In genomic region chr2:213104089-213104902, GRCh38 we compare ENCODE assay signal across 8 cellular contexts. TPM values are rescaled to one million over a fixed set of nuclear protein-coding genes. Genes with fewer than 3 reads are reported as not detected.
DNase-seq lines count a peak whose midpoint lies in the region; ATAC-seq and TF ChIP-seq lines count a peak whose summit lies in the region.
"Had no signal": no experiment of that assay in that cellular context is flagged by ENCODE, and none has a peak within 500 bp of the region (broad histone marks: within the 10 kb centered on the region; RNA-seq: fewer than 3 reads in every experiment).

No MANE protein-coding gene starts in this region.

- H3K9me3 ChIP-seq in HEK293 (ENCODE audit: control insufficient read depth, insufficient read depth, low read depth, low read length) (no peaks in the 10 kb centered on the region), SK-N-MC (ENCODE audit: low read depth, low read length) (no peaks in the 10 kb centered on the region)

- no peak for TF ChIP-seq CTCF in HEK293 (tag by site-specific recombination; IDR thresholded peaks at IDR 0.05)

- CTCF ChIA-PET in HEK293 (lab: Yijun Ruan, JAX), result interaction anchor here (0.7 kb wide), 1 partner anchor 328 kb away, joined by 3 read pairs; no protein-coding TSS in a partner anchor

- POLR2A ChIA-PET in HEK293 (lab: Yijun Ruan, JAX), result no interaction called here

- H3K36me3 ChIP-seq in HEK293 (ENCODE audit: control insufficient read depth in 2 of 2, insufficient read depth in 1 of 2, low read length in 2 of 2), result no peaks in the 10 kb centered on the region
- H3K36me3 ChIP-seq in SK-N-MC (ENCODE audit: insufficient read depth, low read length), result no peaks in the 10 kb centered on the region

- H3K4me3 ChIP-seq in HEK293 (ENCODE audit: low read depth, low read length) (no peak overlapping the region), SK-N-MC (0 out of 2 replicates have a peak overlapping the region, but pooled peaks have one; percentile 11)

- ATAC-seq in sciatic nerve, result peak; percentile 53

- H3K27ac ChIP-seq in HEK293 (ENCODE audit: extremely low read depth, low read depth, low read length) (no peak overlapping the region), SK-N-MC (peak overlapping the region; percentile 63)

- H3K9ac ChIP-seq in SK-N-MC (ENCODE audit: insufficient read length), result no peak overlapping the region

- intact Hi-C loops in sciatic nerve (cut with DNase I), result no loop called here

- H3K4me1 ChIP-seq in HEK293 (ENCODE audit: control insufficient read depth, insufficient read depth, low read length), result no peaks in the 10 kb centered on the region; the same call in 1 of the 2 replicates

- DNase-seq in SK-N-MC (ENCODE audit: low read depth, low spot score) (no peak), fibroblast of gingiva (ENCODE audit: low read depth) (peak; percentile 47), sciatic nerve (ENCODE audit: low spot score) (no peak), T-helper 9 cell (no peak), cerebellum (ENCODE audit: low spot score) (no peak), ecto neural progenitor cell (ENCODE audit: low spot score) (no peak)
- DNase-seq: NCI-H1417 treated with DMSO at 0.1 percent for 48 hours had no signal

TF ChIP-seq in HEK293, 187 proteins besides CTCF, POLR2A, EP300 and RAD21:
- TF ChIP-seq SCRT1 (tag by site-specific recombination; IDR thresholded peaks at IDR 0.05; ENCODE audit: borderline replicate concordance), result peak; percentile 37; the same call in 1 of the 2 replicates
- no peak for TF ChIP-seq MYNN (tag by site-specific recombination; IDR thresholded peaks at IDR 0.05; ENCODE audit: borderline replicate concordance)
- TF ChIP-seq, protein P1, sequence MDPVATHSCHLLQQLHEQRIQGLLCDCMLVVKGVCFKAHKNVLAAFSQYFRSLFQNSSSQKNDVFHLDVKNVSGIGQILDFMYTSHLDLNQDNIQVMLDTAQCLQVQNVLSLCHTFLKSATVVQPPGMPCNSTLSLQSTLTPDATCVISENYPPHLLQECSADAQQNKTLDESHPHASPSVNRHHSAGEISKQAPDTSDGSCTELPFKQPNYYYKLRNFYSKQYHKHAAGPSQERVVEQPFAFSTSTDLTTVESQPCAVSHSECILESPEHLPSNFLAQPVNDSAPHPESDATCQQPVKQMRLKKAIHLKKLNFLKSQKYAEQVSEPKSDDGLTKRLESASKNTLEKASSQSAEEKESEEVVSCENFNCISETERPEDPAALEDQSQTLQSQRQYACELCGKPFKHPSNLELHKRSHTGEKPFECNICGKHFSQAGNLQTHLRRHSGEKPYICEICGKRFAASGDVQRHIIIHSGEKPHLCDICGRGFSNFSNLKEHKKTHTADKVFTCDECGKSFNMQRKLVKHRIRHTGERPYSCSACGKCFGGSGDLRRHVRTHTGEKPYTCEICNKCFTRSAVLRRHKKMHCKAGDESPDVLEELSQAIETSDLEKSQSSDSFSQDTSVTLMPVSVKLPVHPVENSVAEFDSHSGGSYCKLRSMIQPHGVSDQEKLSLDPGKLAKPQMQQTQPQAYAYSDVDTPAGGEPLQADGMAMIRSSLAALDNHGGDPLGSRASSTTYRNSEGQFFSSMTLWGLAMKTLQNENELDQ (tag by site-specific recombination; IDR thresholded peaks at IDR 0.05; ENCODE audit: low read depth), result no peak
- TF ChIP-seq ZBTB48 (tag by site-specific recombination; IDR thresholded peaks at IDR 0.05), result 0 out of 2 replicates have a peak, but pooled peaks have one; percentile 25
- TF ChIP-seq, protein P2, sequence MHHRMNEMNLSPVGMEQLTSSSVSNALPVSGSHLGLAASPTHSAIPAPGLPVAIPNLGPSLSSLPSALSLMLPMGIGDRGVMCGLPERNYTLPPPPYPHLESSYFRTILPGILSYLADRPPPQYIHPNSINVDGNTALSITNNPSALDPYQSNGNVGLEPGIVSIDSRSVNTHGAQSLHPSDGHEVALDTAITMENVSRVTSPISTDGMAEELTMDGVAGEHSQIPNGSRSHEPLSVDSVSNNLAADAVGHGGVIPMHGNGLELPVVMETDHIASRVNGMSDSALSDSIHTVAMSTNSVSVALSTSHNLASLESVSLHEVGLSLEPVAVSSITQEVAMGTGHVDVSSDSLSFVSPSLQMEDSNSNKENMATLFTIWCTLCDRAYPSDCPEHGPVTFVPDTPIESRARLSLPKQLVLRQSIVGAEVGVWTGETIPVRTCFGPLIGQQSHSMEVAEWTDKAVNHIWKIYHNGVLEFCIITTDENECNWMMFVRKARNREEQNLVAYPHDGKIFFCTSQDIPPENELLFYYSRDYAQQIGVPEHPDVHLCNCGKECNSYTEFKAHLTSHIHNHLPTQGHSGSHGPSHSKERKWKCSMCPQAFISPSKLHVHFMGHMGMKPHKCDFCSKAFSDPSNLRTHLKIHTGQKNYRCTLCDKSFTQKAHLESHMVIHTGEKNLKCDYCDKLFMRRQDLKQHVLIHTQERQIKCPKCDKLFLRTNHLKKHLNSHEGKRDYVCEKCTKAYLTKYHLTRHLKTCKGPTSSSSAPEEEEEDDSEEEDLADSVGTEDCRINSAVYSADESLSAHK (tag by site-specific recombination; IDR thresholded peaks at IDR 0.05), result 0 out of 2 replicates have a peak, but pooled peaks have one; percentile 31
- TF ChIP-seq ZNF416 (tag by site-specific recombination; IDR thresholded peaks at IDR 0.05), result no peak
- no peak for TF ChIP-seq ZNF623 (tag by site-specific recombination; IDR thresholded peaks at IDR 0.05)
- no peak for TF ChIP-seq YY2 (tag by site-specific recombination; IDR thresholded peaks at IDR 0.05)
- TF ChIP-seq PATZ1 (tag by site-specific recombination; IDR thresholded peaks at IDR 0.05), result no peak
- no peak for TF ChIP-seq ZNF658 (tag by site-specific recombination; IDR thresholded peaks at IDR 0.05)
- TF ChIP-seq SCRT2 (tag by site-specific recombination; IDR thresholded peaks at IDR 0.05), result peak; percentile 76

RNA-seq across cellular contexts. Expression of gene IKZF2, which starts 47.1 kb away (rescaled TPM):
- total RNA-seq in sciatic nerve, result 22.1 TPM
- 17.7 TPM for total RNA-seq in cerebellum
